Comparison of ENCODE assay signal across 18 cellular contexts in genomic region chr16:50739031-50739430, GRCh38. TPM values are rescaled to one million over a fixed set of nuclear protein-coding genes. Genes with fewer than 3 reads are reported as not detected.
"Had no signal": no experiment of that assay in that cellular context is flagged by ENCODE, and none has a peak within 500 bp of the region (broad histone marks: within the 10 kb centered on the region; RNA-seq: fewer than 3 reads in every experiment).

No MANE protein-coding gene starts in this region.

- H3K4me3 ChIP-seq: gastroesophageal sphincter, heart right ventricle, lung, thyroid gland had no signal

- FAIRE-seq: astrocyte, bronchial epithelial cell had no signal

- ATAC-seq: gastroesophageal sphincter, heart right ventricle, sciatic nerve had no signal

- H3K9me3 ChIP-seq: gastroesophageal sphincter, heart right ventricle, thyroid gland had no signal

- H3K27ac ChIP-seq: gastroesophageal sphincter, heart right ventricle, thyroid gland had no signal

- H3K27me3 ChIP-seq: gastroesophageal sphincter, heart right ventricle, thyroid gland had no signal

- H3K9me3 Mint-ChIP-seq: endodermal cell, neural crest cell had no signal

- H3K36me3 ChIP-seq: gastroesophageal sphincter, heart right ventricle, thyroid gland had no signal

- H3K27ac Mint-ChIP-seq: endodermal cell had no signal

- H3K4me3 Mint-ChIP-seq: endodermal cell had no signal

- DNase-seq: activated CD4-positive, CD25-positive, alpha-beta regulatory T cell treated with anti-CD3 and anti-CD28 coated beads, Interleukin-2, amount 50 U/mL, for 72 hours; activated T-cell treated with anti-CD3 and anti-CD28 coated beads, Interleukin-2, amount 50 U/mL, for 1 hour; endodermal cell; heart right ventricle; midbrain; SW 1271; T1000; thyroid gland had no signal

RNA-seq across cellular contexts. Expression of gene NOD2, which starts 45.6 kb away (rescaled TPM):
- total RNA-seq: astrocyte, osteocyte had no signal

RNA-seq across cellular contexts. Expression of gene SNX20, which starts 57.9 kb away (rescaled TPM):
- total RNA-seq: astrocyte, bronchial epithelial cell, chondrocyte, endodermal cell, epithelial cell of proximal tubule, neural crest cell, osteocyte, pulmonary artery endothelial cell had no signal
